8 cellular contexts compared by ENCODE assay signal in genomic region chr3:107598926-107599754, GRCh38.
DNase-seq lines count a peak whose midpoint lies in the region; ATAC-seq and TF ChIP-seq lines count a peak whose summit lies in the region.

No MANE protein-coding gene starts in this region.

- intact Hi-C loops in heart right ventricle (cut with DNase I): loop anchor here in 1 of 10 donors (10.0 kb wide), 1 partner anchor 64 kb away; no protein-coding TSS in a partner anchor

- H3K4me3 ChIP-seq in BJ (ENCODE audit: low read depth, low read length): 0 out of 2 replicates have a peak overlapping the region, but pooled peaks have one; percentile 4
- H3K4me3 ChIP-seq in SJCRH30: peak overlapping the region; percentile 59
- H3K4me3 ChIP-seq in heart right ventricle: peak overlapping the region; percentile 1 to 53 (median 44)

- H3K27me3 ChIP-seq in BJ (ENCODE audit: control insufficient read depth, insufficient read depth, low read length) (no peaks in the 10 kb centered on the region), SJCRH30 (no peaks in the 10 kb centered on the region), heart right ventricle (no peaks in the 10 kb centered on the region)

- peak; percentile 92 for ATAC-seq in HG03342 (IDR thresholded peaks at IDR 0.05; ENCODE audit: unreplicated experiment)
- ATAC-seq in heart right ventricle: peak; percentile 87 to 94 (median 92)

- no peak for DNase-seq in BJ (ENCODE audit: low read depth)
- peak; percentile 38 to 59 for DNase-seq in SJCRH30
- peak; percentile 48 for DNase-seq in activated naive CD8-positive, alpha-beta T cell treated with anti-CD3 and anti-CD28 coated beads for 36 hours
- peak; percentile 23 to 56 for DNase-seq in heart right ventricle
- no peak for DNase-seq in progenitor cell of endocrine pancreas (ENCODE audit: low spot score, unreplicated experiment)
- DNase-seq in DMS79 (lab: John Stamatoyannopoulos, UW): no peak

- TF ChIP-seq CTCF in BJ (IDR thresholded peaks at IDR 0.05; ENCODE audit: insufficient read depth, low read depth, low read length): no peak
- no peak for TF ChIP-seq CTCF in heart right ventricle (IDR thresholded peaks at IDR 0.05)
- TF ChIP-seq CTCF in progenitor cell of endocrine pancreas (IDR thresholded peaks at IDR 0.05; ENCODE audit: unreplicated experiment): no peak

- H3K4me3 Mint-ChIP-seq in activated naive CD8-positive, alpha-beta T cell treated with anti-CD3 and anti-CD28 coated beads for 36 hours: peak overlapping the region; percentile 96
- peak overlapping the region; percentile 45 for H3K4me3 Mint-ChIP-seq in progenitor cell of endocrine pancreas (ENCODE audit: low read depth)

- CTCF ChIA-PET in BJ (lab: Yijun Ruan, JAX): interaction anchor here (0.8 kb wide), 1 partner anchor 25 kb away, joined by 3 read pairs; no protein-coding TSS in a partner anchor

- POLR2A ChIA-PET in BJ (lab: Charles Lee): no interaction called here

- H3K4me1 Mint-ChIP-seq in activated naive CD8-positive, alpha-beta T cell treated with anti-CD3 and anti-CD28 coated beads for 36 hours: peaks cover 47% of the 10 kb centered on the region
- H3K4me1 Mint-ChIP-seq in progenitor cell of endocrine pancreas (ENCODE audit: low read depth): peaks cover 26% of the 10 kb centered on the region

- H3K9me3 ChIP-seq in SJCRH30 (replicated peaks): no peaks in the 10 kb centered on the region
- peaks cover 0 to 11% (median 0%) of the 10 kb centered on the region in 11 donors for H3K9me3 ChIP-seq in heart right ventricle

- no peaks in the 10 kb centered on the region for H3K27me3 Mint-ChIP-seq in activated naive CD8-positive, alpha-beta T cell treated with anti-CD3 and anti-CD28 coated beads for 36 hours
- no peaks in the 10 kb centered on the region for H3K27me3 Mint-ChIP-seq in progenitor cell of endocrine pancreas

- peak; percentile 41 for TF ChIP-seq POLR2A in GM19193 (IDR thresholded peaks at IDR 0.05; ENCODE audit: extremely low read depth, insufficient read depth, insufficient read length)

- H3K27ac Mint-ChIP-seq in activated naive CD8-positive, alpha-beta T cell treated with anti-CD3 and anti-CD28 coated beads for 36 hours: peak overlapping the region; percentile 98
- peak overlapping the region; percentile 94 for H3K27ac Mint-ChIP-seq in progenitor cell of endocrine pancreas

- H3K4me1 ChIP-seq in SJCRH30 (no peaks in the 10 kb centered on the region), heart right ventricle (peaks cover 0 to 35% (median 26%) of the 10 kb centered on the region in 9 donors)

- no peaks in the 10 kb centered on the region for H3K9me3 Mint-ChIP-seq in activated naive CD8-positive, alpha-beta T cell treated with anti-CD3 and anti-CD28 coated beads for 36 hours
- H3K9me3 Mint-ChIP-seq in progenitor cell of endocrine pancreas (ENCODE audit: low read depth): no peaks in the 10 kb centered on the region

- 8 to 15% methylated on average over 11 of the region's 11 CpGs for WGBS in heart right ventricle, 2 donors

- peak overlapping the region; percentile 51 for H3K27ac ChIP-seq in SJCRH30
- H3K27ac ChIP-seq in heart right ventricle: peak overlapping the region; percentile 52 to 88 (median 82)

- H3K36me3 Mint-ChIP-seq in activated naive CD8-positive, alpha-beta T cell treated with anti-CD3 and anti-CD28 coated beads for 36 hours: peaks cover 13% of the 10 kb centered on the region
- peaks cover 7% of the 10 kb centered on the region for H3K36me3 Mint-ChIP-seq in progenitor cell of endocrine pancreas (ENCODE audit: insufficient read depth)

- H3K36me3 ChIP-seq in BJ (ENCODE audit: control insufficient read depth, insufficient read depth, low read length): no peaks in the 10 kb centered on the region
- no peaks in the 10 kb centered on the region; the same call in 1 of the 2 replicates for H3K36me3 ChIP-seq in SJCRH30
- no peaks in the 10 kb centered on the region for H3K36me3 ChIP-seq in heart right ventricle

Comparison
In these comparisons a context has a peak if more than half of its experiments do, and no peak if none do; other contexts are left out.
1. DNase-seq: peak in SJCRH30 (2 of 2), activated naive CD8-positive, alpha-beta T cell treated with anti-CD3 and anti-CD28 coated beads for 36 hours (single experiment) and heart right ventricle (2 of 2); none in BJ (single experiment), progenitor cell of endocrine pancreas (single experiment) and DMS79 (single experiment).
2. H3K4me3 ChIP-seq: peak in every context shown above with its lines; median percentile 59 in SJCRH30; 44 in heart right ventricle; 4 in BJ.